Comparison of ENCODE assay signal across 1 cellular context in genomic region chr11:8964324-8965320, GRCh38.
TF ChIP-seq lines count a peak whose summit lies in the region.

TMEM9B (minus strand) TSS chr11:8964442; CDS start chr11:8964313, 129 bp downstream.

TF ChIP-seq in H1, 55 proteins besides CTCF, POLR2A, EP300 and RAD21:
- TF ChIP-seq GABPA (IDR thresholded peaks at IDR 0.05; ENCODE audit: borderline replicate concordance, insufficient read depth, low read length) (peak; percentile 30; the same call in 1 of the 2 replicates), ZNF274 (IDR thresholded peaks at IDR 0.05; ENCODE audit: borderline replicate concordance, extremely low read depth, low read length) (no peak), SIRT6 (IDR thresholded peaks at IDR 0.05; ENCODE audit: low read length) (no peak), POLR2AphosphoS5 (IDR thresholded peaks at IDR 0.05; ENCODE audit: low read depth, low read length) (peak; percentile 69), HDAC6 (IDR thresholded peaks at IDR 0.05; ENCODE audit: low read depth, low read length) (no peak), RNF2 (IDR thresholded peaks at IDR 0.05; ENCODE audit: borderline replicate concordance, low read depth, low read length, missing control alignments, poor library complexity, severe bottlenecking) (no peak), SIN3A (conservative IDR thresholded peaks at IDR 0.05 in 1 of 2, IDR thresholded peaks at IDR 0.05 in 1 of 2; ENCODE audit: low read depth in 1 of 2, low read length in 2 of 2) (peak in 1 of 2 experiments; percentile 89; a peak in 2 of 4 replicates), SP4 (IDR thresholded peaks at IDR 0.05; ENCODE audit: low read length) (0 out of 2 replicates have a peak, but pooled peaks have one; percentile 80), CREB1 (IDR thresholded peaks at IDR 0.05) (peak; percentile 97), ATF2 (IDR thresholded peaks at IDR 0.05; ENCODE audit: low read length) (0 out of 2 replicates have a peak, but pooled peaks have one; percentile 44), HDAC2 (IDR thresholded peaks at IDR 0.05; ENCODE audit: borderline replicate concordance in 1 of 2, low read depth in 2 of 2, low read length in 2 of 2) (peak in 1 of 2 experiments; percentile 92; a peak in 2 of 4 replicates), GTF2F1 (IDR thresholded peaks at IDR 0.05; ENCODE audit: borderline replicate concordance, low read depth, low read length) (peak; percentile 25; the same call in 1 of the 2 replicates), TAF1 (IDR thresholded peaks at IDR 0.05; ENCODE audit: low read depth, low read length) (peak; percentile 57), JUN (IDR thresholded peaks at IDR 0.05; ENCODE audit: low read depth, low read length) (no peak), SUZ12 (IDR thresholded peaks at IDR 0.05; ENCODE audit: low read length) (no peak), KDM5A (IDR thresholded peaks at IDR 0.05; ENCODE audit: low read length) (peak; percentile 50; the same call in 1 of the 2 replicates), TBP (IDR thresholded peaks at IDR 0.05; ENCODE audit: low read depth, low read length) (peak; percentile 55), FOSL1 (IDR thresholded peaks at IDR 0.05; ENCODE audit: insufficient read depth, low read depth, low read length) (no peak), SIX5 (IDR thresholded peaks at IDR 0.05; ENCODE audit: low read depth, low read length) (no peak), RBBP5 (IDR thresholded peaks at IDR 0.05; ENCODE audit: borderline replicate concordance, low read depth, low read length) (peak; percentile 53; the same call in 1 of the 2 replicates), YY1 (IDR thresholded peaks at IDR 0.05; ENCODE audit: low read depth, low read length) (no peak; the same call in 1 of the 2 replicates), BACH1 (IDR thresholded peaks at IDR 0.05; ENCODE audit: low read length) (0 out of 2 replicates have a peak, but pooled peaks have one; percentile 47), BRCA1 (IDR thresholded peaks at IDR 0.05; ENCODE audit: low read depth, low read length) (no peak), SAP30 (IDR thresholded peaks at IDR 0.05; ENCODE audit: insufficient read depth, insufficient replicate concordance, low read length) (peak; percentile 81), MAFK (IDR thresholded peaks at IDR 0.05; ENCODE audit: low read depth, low read length) (no peak), KDM4A (IDR thresholded peaks at IDR 0.05; ENCODE audit: low read depth, low read length, severe bottlenecking) (peak; percentile 94), EZH2 (IDR thresholded peaks at IDR 0.05; ENCODE audit: low read depth, low read length, severe bottlenecking) (no peak), NANOG (IDR thresholded peaks at IDR 0.05; ENCODE audit: insufficient read depth, low read depth, low read length, poor library complexity, severe bottlenecking) (no peak), POU5F1 (IDR thresholded peaks at IDR 0.05; ENCODE audit: low read depth, low read length) (no peak), CTBP2 (IDR thresholded peaks at IDR 0.05; ENCODE audit: borderline replicate concordance, insufficient read depth, insufficient read length, low read length) (peak; percentile 35), BCL11A (IDR thresholded peaks at IDR 0.05; ENCODE audit: low read depth in 2 of 2, low read length in 2 of 2) (no peak), ASH2L (IDR thresholded peaks at IDR 0.05; ENCODE audit: low read length) (peak; percentile 70), SP2 (IDR thresholded peaks at IDR 0.05; ENCODE audit: low read length) (no peak), JUND (IDR thresholded peaks at IDR 0.05; ENCODE audit: low read length) (no peak), CBX8 (IDR thresholded peaks at IDR 0.05; ENCODE audit: borderline replicate concordance, low read depth, low read length) (no peak), PHF8 (conservative IDR thresholded peaks at IDR 0.05; ENCODE audit: low read depth, low read length) (peak; percentile 89), CBX5 (IDR thresholded peaks at IDR 0.05; ENCODE audit: low read depth, low read length) (no peak), SP1 (IDR thresholded peaks at IDR 0.05; ENCODE audit: low read depth, low read length) (0 out of 2 replicates have a peak, but pooled peaks have one; percentile 8), EGR1 (IDR thresholded peaks at IDR 0.05; ENCODE audit: borderline replicate concordance, low read depth, low read length) (peak; percentile 99), NRF1 (IDR thresholded peaks at IDR 0.05; ENCODE audit: low read depth, low read length) (no peak), TEAD4 (IDR thresholded peaks at IDR 0.05; ENCODE audit: low read depth, low read length) (no peak), RFX5 (IDR thresholded peaks at IDR 0.05; ENCODE audit: borderline replicate concordance, low read depth, low read length) (0 out of 2 replicates have a peak, but pooled peaks have one; percentile 15), CEBPB (IDR thresholded peaks at IDR 0.05; ENCODE audit: low read depth, low read length) (no peak), TCF12 (IDR thresholded peaks at IDR 0.05; ENCODE audit: low read depth, low read length) (no peak), CHD7 (IDR thresholded peaks at IDR 0.05; ENCODE audit: insufficient replicate concordance, low read length) (no peak), TAF7 (optimal IDR thresholded peaks at IDR 0.05; ENCODE audit: borderline replicate concordance, low read depth, low read length) (peak; percentile 66), CHD1 (IDR thresholded peaks at IDR 0.05; ENCODE audit: low read depth, low read length) (no peak), SRF (IDR thresholded peaks at IDR 0.05; ENCODE audit: low read depth, low read length) (peak; percentile 57), CHD2 (IDR thresholded peaks at IDR 0.05; ENCODE audit: low read length) (peak; percentile 20; the same call in 1 of the 2 replicates), RXRA (IDR thresholded peaks at IDR 0.05; ENCODE audit: insufficient read depth, low read depth, low read length) (no peak), KDM1A (IDR thresholded peaks at IDR 0.05; ENCODE audit: borderline replicate concordance, low read length) (no peak), ATF3 (IDR thresholded peaks at IDR 0.05; ENCODE audit: insufficient read depth, low read depth, low read length) (peak; percentile 54; the same call in 1 of the 2 replicates)
- TF ChIP-seq, protein P1, sequence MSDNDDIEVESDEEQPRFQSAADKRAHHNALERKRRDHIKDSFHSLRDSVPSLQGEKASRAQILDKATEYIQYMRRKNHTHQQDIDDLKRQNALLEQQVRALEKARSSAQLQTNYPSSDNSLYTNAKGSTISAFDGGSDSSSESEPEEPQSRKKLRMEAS (IDR thresholded peaks at IDR 0.05), result peak; percentile 38
- TF ChIP-seq, protein P2, sequence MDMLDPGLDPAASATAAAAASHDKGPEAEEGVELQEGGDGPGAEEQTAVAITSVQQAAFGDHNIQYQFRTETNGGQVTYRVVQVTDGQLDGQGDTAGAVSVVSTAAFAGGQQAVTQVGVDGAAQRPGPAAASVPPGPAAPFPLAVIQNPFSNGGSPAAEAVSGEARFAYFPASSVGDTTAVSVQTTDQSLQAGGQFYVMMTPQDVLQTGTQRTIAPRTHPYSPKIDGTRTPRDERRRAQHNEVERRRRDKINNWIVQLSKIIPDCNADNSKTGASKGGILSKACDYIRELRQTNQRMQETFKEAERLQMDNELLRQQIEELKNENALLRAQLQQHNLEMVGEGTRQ (IDR thresholded peaks at IDR 0.05; ENCODE audit: low read length), result no peak
- TF ChIP-seq, protein P3, sequence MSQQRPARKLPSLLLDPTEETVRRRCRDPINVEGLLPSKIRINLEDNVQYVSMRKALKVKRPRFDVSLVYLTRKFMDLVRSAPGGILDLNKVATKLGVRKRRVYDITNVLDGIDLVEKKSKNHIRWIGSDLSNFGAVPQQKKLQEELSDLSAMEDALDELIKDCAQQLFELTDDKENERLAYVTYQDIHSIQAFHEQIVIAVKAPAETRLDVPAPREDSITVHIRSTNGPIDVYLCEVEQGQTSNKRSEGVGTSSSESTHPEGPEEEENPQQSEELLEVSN (IDR thresholded peaks at IDR 0.05), result no peak; the same call in 1 of the 2 replicates
